In the genomic region with DNA sequence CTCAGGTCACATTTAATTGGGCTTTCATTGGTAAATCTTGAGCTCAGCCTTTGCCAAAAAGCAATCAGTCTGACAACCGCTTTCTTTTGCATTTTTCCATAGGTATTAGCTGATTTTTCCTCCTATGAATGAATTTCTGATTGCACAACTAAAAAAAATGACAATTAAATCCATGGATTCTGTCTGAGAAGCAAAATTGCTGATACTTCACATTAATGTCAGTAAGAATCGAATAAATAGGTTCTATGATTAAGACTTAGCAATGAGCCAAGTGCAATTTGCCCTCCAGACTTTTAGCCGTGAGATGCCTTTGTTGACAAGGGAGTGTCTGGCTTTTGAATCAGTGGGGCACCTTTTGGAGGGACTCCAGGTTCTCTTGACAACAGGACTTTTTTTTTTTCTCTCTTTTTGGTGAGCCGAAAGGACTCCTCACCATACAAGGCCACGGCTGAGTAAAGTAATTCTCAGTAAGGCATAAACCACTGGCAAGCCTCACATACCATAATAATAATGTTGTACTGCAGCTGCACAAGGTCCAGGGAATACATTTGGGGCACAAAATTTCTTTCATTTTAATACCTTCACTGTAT, we compare ENCODE assay signal across 16 cellular contexts. TPM values are rescaled to one million over a fixed set of nuclear protein-coding genes. Genes with fewer than 3 reads are reported as not detected.
DNase-seq lines count a peak whose midpoint lies in the region; ATAC-seq and TF ChIP-seq lines count a peak whose summit lies in the region.
"Had no signal": no experiment of that assay in that cellular context is flagged by ENCODE, and none has a peak within 500 bp of the region (broad histone marks: within the 10 kb centered on the region; RNA-seq: fewer than 3 reads in every experiment).

No MANE protein-coding gene starts in this region.

- peak; percentile 15; the same call in 2 of the 3 replicates for ATAC-seq in RWPE2 (ENCODE audit: low read depth)
- ATAC-seq in HG03469 (IDR thresholded peaks at IDR 0.05; ENCODE audit: unreplicated experiment), result no peak
- ATAC-seq: gastrocnemius medialis; mucosa of descending colon; stimulated activated effector memory CD8-positive, alpha-beta T cell treated with anti-CD3 and anti-CD28 coated beads, Interleukin-12 subunit alpha, Interleukin-12 subunit beta, amount 100 ng/mL, for 72 hours had no signal

- H3K36me3 Mint-ChIP-seq in mesothelial cell of epicardium, result no peaks in the 10 kb centered on the region
- H3K36me3 Mint-ChIP-seq: stimulated activated effector memory CD8-positive, alpha-beta T cell treated with anti-CD3 and anti-CD28 coated beads, Interleukin-12 subunit alpha, Interleukin-12 subunit beta, amount 100 ng/mL, for 72 hours had no signal

- no peak for TF ChIP-seq POLR2A in erythroblast (IDR thresholded peaks at IDR 0.05; ENCODE audit: low read length)

- DNase-seq in Daoy (ENCODE audit: low read depth) (peak; percentile 14), NCI-H146 treated with DMSO at 0.1 percent for 48 hours (lab: John Stamatoyannopoulos, UW; ENCODE audit: unreplicated experiment) (peak; percentile 82), RWPE2 (ENCODE audit: low spot score) (no peak), mesothelial cell of epicardium (ENCODE audit: low spot score in 2 of 2, unreplicated experiment in 2 of 2) (no peak), HK-2 (ENCODE audit: unreplicated experiment) (no peak), erythroblast (lab: John Stamatoyannopoulos, UW) (no peak)
- DNase-seq in activated effector memory CD4-positive, alpha-beta T cell treated with anti-CD3 and anti-CD28 coated beads, Interleukin-2, amount 50 U/mL, for 16 hours, result no peak
- DNase-seq: activated T-cell treated with anti-CD3 and anti-CD28 coated beads for 4 hours; amygdala; gastrocnemius medialis; MG63; posterior cingulate gyrus; stimulated activated CD4-positive, alpha-beta T cell treated with anti-CD3 and anti-CD28 coated beads, Interleukin-2, amount 100 ng/mL, for 48 hours had no signal

- no peaks in the 10 kb centered on the region for H3K36me3 ChIP-seq in RWPE2 (ENCODE audit: low read depth)
- H3K36me3 ChIP-seq: gastrocnemius medialis, MG63 had no signal

- H3K4me3 Mint-ChIP-seq in mesothelial cell of epicardium, result no peak overlapping the region
- H3K4me3 Mint-ChIP-seq: stimulated activated effector memory CD8-positive, alpha-beta T cell treated with anti-CD3 and anti-CD28 coated beads, Interleukin-12 subunit alpha, Interleukin-12 subunit beta, amount 100 ng/mL, for 72 hours had no signal

- peak overlapping the region; percentile 28 for H3K27ac Mint-ChIP-seq in mesothelial cell of epicardium
- H3K27ac Mint-ChIP-seq: stimulated activated effector memory CD8-positive, alpha-beta T cell treated with anti-CD3 and anti-CD28 coated beads, Interleukin-12 subunit alpha, Interleukin-12 subunit beta, amount 100 ng/mL, for 72 hours had no signal

- no peaks in the 10 kb centered on the region for H3K9me3 ChIP-seq in RWPE2 (ENCODE audit: severe bottlenecking)
- H3K9me3 ChIP-seq: gastrocnemius medialis, MG63, mucosa of descending colon had no signal

- no peaks in the 10 kb centered on the region for H3K27me3 ChIP-seq in RWPE2 (ENCODE audit: insufficient read depth, poor library complexity, severe bottlenecking)
- H3K27me3 ChIP-seq: gastrocnemius medialis had no signal

- H3K4me1 Mint-ChIP-seq in mesothelial cell of epicardium, result peaks cover 47% of the 10 kb centered on the region

- peak overlapping the region; percentile 4 for H3K27ac ChIP-seq in RWPE2 (ENCODE audit: poor library complexity, severe bottlenecking)
- H3K27ac ChIP-seq: gastrocnemius medialis had no signal

- H3K27me3 Mint-ChIP-seq in mesothelial cell of epicardium (ENCODE audit: low read depth), result no peaks in the 10 kb centered on the region

- TF ChIP-seq CTCF in RWPE2 (IDR thresholded peaks at IDR 0.05; ENCODE audit: poor library complexity, severe bottlenecking), result no peak
- TF ChIP-seq CTCF in mesothelial cell of epicardium (IDR thresholded peaks at IDR 0.05; ENCODE audit: unreplicated experiment), result no peak

- no peaks in the 10 kb centered on the region for H3K9me3 Mint-ChIP-seq in mesothelial cell of epicardium
- H3K9me3 Mint-ChIP-seq: stimulated activated effector memory CD8-positive, alpha-beta T cell treated with anti-CD3 and anti-CD28 coated beads, Interleukin-12 subunit alpha, Interleukin-12 subunit beta, amount 100 ng/mL, for 72 hours had no signal

- H3K4me3 ChIP-seq in RWPE2 (ENCODE audit: severe bottlenecking), result no peak overlapping the region
- H3K4me3 ChIP-seq: gastrocnemius medialis, MG63, mucosa of descending colon had no signal

- peaks cover 20% of the 10 kb centered on the region for H3K4me1 ChIP-seq in RWPE2 (ENCODE audit: insufficient read depth, poor library complexity, severe bottlenecking)

RNA-seq across cellular contexts. Expression of a gene that starts 4.7 kb away (rescaled TPM):
- total RNA-seq in Daoy (2014; rRNA removed; shearing (Covaris generic)), result 20.5 and 21.6 TPM in 2 replicates
- 20.9 to 26.4 TPM (median 21.4 TPM) in 3 replicates for total RNA-seq in mesothelial cell of epicardium

Comparison
In these comparisons a context has a peak if more than half of its experiments do, and no peak if none do; other contexts are left out.
1. DNase-seq: peak in Daoy (single experiment) and NCI-H146 treated with DMSO at 0.1 percent for 48 hours (single experiment); none in RWPE2 (single experiment), mesothelial cell of epicardium (0 of 2), activated effector memory CD4-positive, alpha-beta T cell treated with anti-CD3 and anti-CD28 coated beads, Interleukin-2, amount 50 U/mL, for 16 hours (single experiment), HK-2 (single experiment) and erythroblast (0 of 2).